ENCODE assay signal across 21 cellular contexts in the genomic region with DNA sequence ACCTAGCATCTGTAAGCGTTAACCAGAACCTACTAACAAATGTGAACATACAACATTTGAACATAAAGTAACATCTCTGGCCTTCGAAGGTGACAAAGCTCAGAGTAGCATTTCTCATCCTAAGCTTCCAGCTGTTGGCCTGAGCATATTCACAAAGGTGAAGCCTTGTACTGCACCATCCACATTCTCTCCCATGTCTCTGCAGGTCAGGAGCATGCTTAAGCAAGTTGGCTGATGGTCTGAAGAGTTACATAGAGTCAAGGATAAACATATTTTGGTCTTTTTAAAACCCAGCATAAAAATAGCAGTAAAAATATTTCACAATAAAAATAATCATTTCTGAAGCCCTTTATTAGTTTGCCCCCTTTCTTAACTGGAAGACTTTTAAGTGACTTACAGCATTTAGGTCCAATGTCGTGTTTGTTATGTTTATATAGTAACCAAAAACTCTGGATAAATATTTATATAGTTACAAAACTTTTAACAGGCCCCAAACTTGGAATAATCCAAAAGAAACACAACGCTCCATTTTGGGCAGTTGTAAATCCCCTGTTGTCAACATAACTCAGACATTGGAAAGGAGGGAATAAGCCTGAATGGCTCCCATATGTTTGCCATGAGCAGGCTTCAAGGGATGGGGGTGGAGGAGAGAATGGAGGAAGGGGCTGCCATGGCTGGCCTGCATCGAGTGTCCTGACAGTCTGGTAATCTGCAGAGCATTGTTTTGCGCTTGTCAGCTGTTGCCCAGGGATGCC. TPM values are rescaled to one million over a fixed set of nuclear protein-coding genes. Genes with fewer than 3 reads are reported as not detected.
DNase-seq lines count a peak whose midpoint lies in the region; ATAC-seq and TF ChIP-seq lines count a peak whose summit lies in the region.
"Had no signal": no experiment of that assay in that cellular context is flagged by ENCODE, and none has a peak within 500 bp of the region (broad histone marks: within the 10 kb centered on the region; RNA-seq: fewer than 3 reads in every experiment).

No MANE protein-coding gene starts in this region.

- DNase-seq in MCF 10A (ENCODE audit: unreplicated experiment) (peak; percentile 23), breast epithelium (ENCODE audit: low spot score in 2 of 2) (no peak), mesothelial cell of epicardium (ENCODE audit: low spot score in 2 of 2, unreplicated experiment in 2 of 2) (no peak), upper lobe of right lung (no peak), epidermal melanocyte (ENCODE audit: insufficient read length, low spot score) (no peak), inferior parietal cortex (ENCODE audit: extremely low spot score) (no peak)
- DNase-seq: ACHN; activated effector memory CD4-positive, alpha-beta T cell treated with Interleukin-2 at 50 U/mL for 16 hours; cortex of kidney; hypothalamus; left colon; naive thymus-derived CD8-positive, alpha-beta T cell; NCI-H2081 treated with DMSO at 0.1 percent for 48 hours; NCI-H774; stimulated activated CD4-positive, alpha-beta T cell treated with anti-CD3 and anti-CD28 coated beads, Interleukin-4, amount 100 ng/mL, for 4 hours; T-helper 1 cell had no signal

- H3K27ac ChIP-seq in breast epithelium: peak overlapping the region in 1 of 2 donors; percentile 21
- H3K27ac ChIP-seq in duodenal mucosa (ENCODE audit: low read depth, low read length): peak overlapping the region; percentile 39
- H3K27ac ChIP-seq in upper lobe of right lung: peak overlapping the region; percentile 11

- H3K4me1 ChIP-seq in breast epithelium: peaks cover 0 to 18% of the 10 kb centered on the region in 2 donors
- H3K4me1 ChIP-seq in duodenal mucosa (ENCODE audit: control insufficient read depth in 1 of 2, insufficient read depth in 2 of 2, low read length in 2 of 2): peaks cover 25 to 31% of the 10 kb centered on the region in 2 donors
- peaks cover 35% of the 10 kb centered on the region for H3K4me1 ChIP-seq in upper lobe of right lung

- H3K4me1 Mint-ChIP-seq in MCF 10A (ENCODE audit: insufficient read depth, unreplicated experiment): peaks cover 27% of the 10 kb centered on the region
- H3K4me1 Mint-ChIP-seq in mesothelial cell of epicardium: peaks cover 22% of the 10 kb centered on the region
- H3K4me1 Mint-ChIP-seq: IgD-negative memory B cell; naive thymus-derived CD8-positive, alpha-beta T cell had no signal

- H3K36me3 Mint-ChIP-seq in MCF 10A (ENCODE audit: insufficient read depth, unreplicated experiment): peaks cover 13% of the 10 kb centered on the region
- H3K36me3 Mint-ChIP-seq in mesothelial cell of epicardium: no peaks in the 10 kb centered on the region
- H3K36me3 Mint-ChIP-seq: IgD-negative memory B cell had no signal

- no peaks in the 10 kb centered on the region for H3K27me3 Mint-ChIP-seq in MCF 10A (ENCODE audit: insufficient read depth, unreplicated experiment)
- no peaks in the 10 kb centered on the region for H3K27me3 Mint-ChIP-seq in mesothelial cell of epicardium (ENCODE audit: low read depth)
- H3K27me3 Mint-ChIP-seq: type B pancreatic cell had no signal

- H3K4me3 ChIP-seq in breast epithelium: no peak overlapping the region
- H3K4me3 ChIP-seq in duodenal mucosa (ENCODE audit: low read depth in 1 of 2, low read length in 2 of 2): no peak overlapping the region
- no peak overlapping the region for H3K4me3 ChIP-seq in upper lobe of right lung

- H3K9me3 ChIP-seq in breast epithelium (no peaks in the 10 kb centered on the region), duodenal mucosa (ENCODE audit: control insufficient read depth in 1 of 2, low read length in 2 of 2) (no peaks in the 10 kb centered on the region), upper lobe of right lung (no peaks in the 10 kb centered on the region)

- BruUV-seq in MCF 10A (replicated peaks; lab: Mats Ljungman, UMichigan): no TSS peak

- no peak for ATAC-seq in upper lobe of right lung
- ATAC-seq in HG03135 (IDR thresholded peaks at IDR 0.05; ENCODE audit: unreplicated experiment): no peak
- ATAC-seq: left colon; naive thymus-derived CD8-positive, alpha-beta T cell; WTC11 had no signal

- no peak for TF ChIP-seq POLR2A in breast epithelium (IDR thresholded peaks at IDR 0.05)

- H3K27me3 ChIP-seq in breast epithelium: no peaks in the 10 kb centered on the region
- no peaks in the 10 kb centered on the region for H3K27me3 ChIP-seq in duodenal mucosa (ENCODE audit: control insufficient read depth in 1 of 2, insufficient read depth in 2 of 2, low read length in 2 of 2)
- H3K27me3 ChIP-seq in upper lobe of right lung: no peaks in the 10 kb centered on the region

- CTCF ChIA-PET in MCF 10A (lab: Yijun Ruan, JAX): interaction anchor here (0.6 to 0.8 kb wide), 2 partner anchors 55 to 84 kb away, joined by 3 read pairs; no protein-coding TSS in a partner anchor

- H3K36me3 ChIP-seq in breast epithelium (no peaks in the 10 kb centered on the region), duodenal mucosa (ENCODE audit: control insufficient read depth in 1 of 2, insufficient read depth in 2 of 2, low read length in 2 of 2) (no peaks in the 10 kb centered on the region), upper lobe of right lung (no peaks in the 10 kb centered on the region)

- H3K4me3 Mint-ChIP-seq in MCF 10A (ENCODE audit: unreplicated experiment): no peak overlapping the region
- no peak overlapping the region for H3K4me3 Mint-ChIP-seq in mesothelial cell of epicardium
- H3K4me3 Mint-ChIP-seq: IgD-negative memory B cell; naive thymus-derived CD8-positive, alpha-beta T cell; type B pancreatic cell; WTC11 had no signal

- POLR2A ChIA-PET in MCF 10A (lab: Yijun Ruan, JAX): interaction anchor here (0.9 to 10.0 kb wide), 2 partner anchors 9 to 37 kb away, joined by 3 to 189 read pairs; no protein-coding TSS in a partner anchor

- TF ChIP-seq CTCF in MCF 10A (IDR thresholded peaks at IDR 0.05; ENCODE audit: unreplicated experiment): no peak
- no peak for TF ChIP-seq CTCF in breast epithelium (IDR thresholded peaks at IDR 0.05)
- no peak for TF ChIP-seq CTCF in mesothelial cell of epicardium (IDR thresholded peaks at IDR 0.05; ENCODE audit: unreplicated experiment)
- TF ChIP-seq CTCF in upper lobe of right lung (IDR thresholded peaks at IDR 0.05): no peak

- peak overlapping the region in 1 of 2 donors; percentile 12 for H3K9ac ChIP-seq in duodenal mucosa (ENCODE audit: low read depth in 1 of 2, low read length in 2 of 2)

- H3K9me3 Mint-ChIP-seq in MCF 10A (ENCODE audit: unreplicated experiment): peaks cover 10% of the 10 kb centered on the region
- H3K9me3 Mint-ChIP-seq in mesothelial cell of epicardium: peaks cover 11% of the 10 kb centered on the region

- intact Hi-C loops in MCF 10A (cut with micrococcal nuclease): no loop called here
- intact Hi-C loops in breast epithelium (cut with DNase I; ENCODE audit: low total_unique reads): no loop called here
- intact Hi-C loops in upper lobe of right lung (cut with DNase I): no loop called here

- H3K27ac Mint-ChIP-seq in MCF 10A (ENCODE audit: low read depth, unreplicated experiment) (no peak overlapping the region), mesothelial cell of epicardium (peak overlapping the region; percentile 4)
- H3K27ac Mint-ChIP-seq: IgD-negative memory B cell; naive thymus-derived CD8-positive, alpha-beta T cell; type B pancreatic cell; WTC11 had no signal

RNA-seq across cellular contexts. Expression of a gene that starts 42.8 kb away (rescaled TPM):
- total RNA-seq in MCF 10A (2022) (346 and 420 TPM in 2 replicates), breast epithelium (10 to 100 TPM; 36.2 to 62.9 (median 48.2) TPM), mesothelial cell of epicardium (137 to 144 TPM (median 140 TPM) in 3 replicates), upper lobe of right lung (67.4 TPM)
